8 cellular contexts compared by ENCODE assay signal in genomic region chr10:101284171-101285092, GRCh38. TPM values are rescaled to one million over a fixed set of nuclear protein-coding genes. Genes with fewer than 3 reads are reported as not detected.
A peak's percentile ranks its signal among the peaks of the same experiment; 100 is the strongest.
DNase-seq lines count a peak whose midpoint lies in the region; ATAC-seq and TF ChIP-seq lines count a peak whose summit lies in the region.

No MANE protein-coding gene starts in this region.

- 14 to 27% methylated on average over 30 to 52 of the region's 52 CpGs for WGBS in body of pancreas, 2 donors

- DNase-seq in NCI-H1417 (lab: John Stamatoyannopoulos, UW) = peak; percentile 48 to 82 (median 66)
- DNase-seq in NCI-H1417 treated with DMSO at 0.1 percent for 48 hours (lab: John Stamatoyannopoulos, UW) = no peak
- peak; percentile 37 for DNase-seq in NCI-H510A (lab: John Stamatoyannopoulos, UW)
- peak; percentile 74 for DNase-seq in retina
- no peak for DNase-seq in body of pancreas
- no peak for DNase-seq in stimulated activated naive CD4-positive, alpha-beta T cell treated with Interleukin-2 at 50 U/mL for 16 hours (lab: John Stamatoyannopoulos, UW)

- no peak for TF ChIP-seq POLR2A in body of pancreas (IDR thresholded peaks at IDR 0.05)

- no peaks in the 10 kb centered on the region for H3K9me3 ChIP-seq in iPS-15b (ENCODE audit: control insufficient read depth, insufficient read depth, low read length)
- H3K9me3 ChIP-seq in body of pancreas = no peaks in the 10 kb centered on the region

- H3K4me1 ChIP-seq in iPS-15b (ENCODE audit: control insufficient read depth, insufficient read depth, low read length) (peaks cover 29% of the 10 kb centered on the region), body of pancreas (no peaks in the 10 kb centered on the region)

- peaks cover 67% of the 10 kb centered on the region for H3K27me3 ChIP-seq in iPS-15b (ENCODE audit: control insufficient read depth, insufficient read depth, low read length)
- H3K27me3 ChIP-seq in body of pancreas = peaks cover 0 to 12% of the 10 kb centered on the region in 2 donors

- H3K4me3 ChIP-seq in iPS-15b (ENCODE audit: low read depth, low read length) = peak overlapping the region; percentile 55
- H3K4me3 ChIP-seq in body of pancreas = no peak overlapping the region

- H3K9ac ChIP-seq in iPS-15b (ENCODE audit: low read depth, low read length) = no peak overlapping the region

- no peak overlapping the region for H3K27ac ChIP-seq in body of pancreas

- TF ChIP-seq CTCF in body of pancreas (IDR thresholded peaks at IDR 0.05) = no peak

- H3K36me3 ChIP-seq in iPS-15b (ENCODE audit: control insufficient read depth, insufficient read depth, low read length) = no peaks in the 10 kb centered on the region
- no peaks in the 10 kb centered on the region for H3K36me3 ChIP-seq in body of pancreas (replicated peaks in 1 of 2; ENCODE audit: insufficient read depth in 1 of 2, low read depth in 2 of 2)

- intact Hi-C loops in body of pancreas (cut with DNase I) = no loop called here

- ATAC-seq in body of pancreas (no peak), GM19467 (IDR thresholded peaks at IDR 0.05; ENCODE audit: unreplicated experiment) (no peak)

RNA-seq across cellular contexts. Expression of gene LBX1, which starts 55.2 kb away (rescaled TPM):
- not detected for total RNA-seq in body of pancreas

Comparison
In these comparisons a context has a peak if more than half of its experiments do, and no peak if none do; other contexts are left out.
1. DNase-seq: peak in NCI-H1417 (3 of 3), NCI-H510A (single experiment) and retina (single experiment); none in NCI-H1417 treated with DMSO at 0.1 percent for 48 hours (single experiment), body of pancreas (0 of 4) and stimulated activated naive CD4-positive, alpha-beta T cell treated with Interleukin-2 at 50 U/mL for 16 hours (single experiment).